Comparison of ENCODE assay signal across 7 cellular contexts in the genomic region with DNA sequence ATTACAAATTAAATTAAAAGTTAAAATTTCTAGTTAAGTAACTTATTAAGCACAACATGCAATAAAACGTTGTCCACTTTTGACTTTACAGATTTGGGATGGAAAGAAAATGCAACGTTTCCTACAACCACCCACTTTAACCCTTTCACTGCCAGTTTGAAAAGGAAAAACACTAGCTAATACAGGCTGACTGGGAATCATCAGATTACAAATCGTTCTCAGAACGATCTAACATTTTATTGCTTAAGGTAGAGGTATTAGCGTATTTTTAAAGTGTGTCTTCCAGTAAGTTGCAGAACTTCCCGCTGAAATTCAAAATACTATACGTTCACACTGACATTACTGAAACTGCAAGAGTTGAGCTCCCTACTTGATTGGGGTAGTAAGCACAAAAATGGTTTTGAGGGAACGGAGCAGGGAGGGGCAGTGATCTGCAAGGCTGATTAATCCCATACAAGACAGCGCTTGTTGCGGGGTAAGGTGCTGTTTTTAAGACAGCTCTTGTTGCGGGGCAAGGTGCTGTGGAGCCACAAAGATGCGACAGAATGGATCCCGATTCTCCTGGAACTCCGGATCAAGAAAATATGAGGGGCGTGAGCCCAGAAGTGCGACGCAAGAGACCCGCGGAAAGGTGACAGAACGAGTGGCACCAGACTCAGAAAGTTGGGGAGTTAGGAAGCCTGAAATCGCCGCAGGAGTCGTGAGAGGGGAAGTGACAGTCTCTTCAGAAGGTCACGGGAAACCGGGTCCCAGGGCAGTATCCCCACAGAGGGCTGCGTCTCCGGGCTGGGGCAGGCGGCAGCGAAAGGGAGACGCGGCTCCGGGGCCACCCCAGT. TPM values are rescaled to one million over a fixed set of nuclear protein-coding genes. Genes with fewer than 3 reads are reported as not detected.
DNase-seq lines count a peak whose midpoint lies in the region; ATAC-seq, FAIRE-seq and TF ChIP-seq lines count a peak whose summit lies in the region.

No MANE protein-coding gene starts in this region.

- H3K36me3 ChIP-seq in SJSA1 = peaks cover 6% of the 10 kb centered on the region; the same call in 1 of the 2 replicates
- H3K36me3 ChIP-seq in H1 (ENCODE audit: control insufficient read depth in 2 of 4, insufficient read depth in 4 of 4, low read length in 3 of 4) = no peaks in the 10 kb centered on the region; a peak in 1 of 8 replicates
- peaks cover 0 to 6% of the 10 kb centered on the region in 2 donors for H3K36me3 ChIP-seq in aorta (ENCODE audit: control insufficient read depth in 1 of 2, insufficient read depth in 2 of 2, low read length in 1 of 2)

- no peaks in the 10 kb centered on the region for H3K27me3 Mint-ChIP-seq in mesothelial cell of epicardium (ENCODE audit: low read depth)

- CTCF ChIA-PET in H1 (lab: Charles Lee; ENCODE audit: partially characterized antibody) = interaction anchor here (0.8 to 2.3 kb wide), 6 partner anchors 8 to 91 kb away, joined by 3 to 8 read pairs (median 4); no protein-coding TSS in a partner anchor

- no peak overlapping the region for H4K91ac ChIP-seq in H1 (replicated peaks; ENCODE audit: insufficient read length, low read length)

- H3K27ac Mint-ChIP-seq in mesothelial cell of epicardium = peak overlapping the region; percentile 100

- H3K79me2 ChIP-seq in H1 (ENCODE audit: control insufficient read depth in 1 of 2, insufficient read depth in 2 of 2, low read length in 2 of 2) = peaks cover 2 to 82% of the 10 kb centered on the region in 2 experiments; a peak in 3 of 4 replicates

- whole genome bisulfite sequencing in H1 (ENCODE audit: extremely low coverage in 1 of 2, insufficient coverage in 1 of 2, insufficient read length in 1 of 2, insufficient replicate concordance in 2 of 2, low coverage in 1 of 2, low lambda C conversion rate in 2 of 2, missing lambda C conversion rate in 1 of 2), 2 experiments = 1% methylated on average over 31 of the region's 32 CpGs; no CpG with 5 or more reads in 1 of the 2 experiments
- 0% methylated on average over 31 to 32 of the region's 32 CpGs for WGBS in aorta, 2 donors

- no peak overlapping the region for H3K14ac ChIP-seq in H1 (ENCODE audit: insufficient read length)

- no peak overlapping the region for H2BK120ac ChIP-seq in H1 (replicated peaks; ENCODE audit: low read depth, low read length)

- no peaks in the 10 kb centered on the region for H3K9me3 ChIP-seq in SJSA1 (replicated peaks)
- H3K9me3 ChIP-seq in H1 (ENCODE audit: insufficient read depth in 2 of 2, low read depth in 1 of 2, low read length in 1 of 2) = no peaks in the 10 kb centered on the region
- no peaks in the 10 kb centered on the region for H3K9me3 ChIP-seq in aorta (ENCODE audit: control insufficient read depth, low read length)

- no peak overlapping the region for H2BK15ac ChIP-seq in H1 (ENCODE audit: low read length)

- peaks cover 0 to 2% of the 10 kb centered on the region in 2 experiments for H4K20me1 ChIP-seq in H1 (replicated peaks in 1 of 2; ENCODE audit: control insufficient read depth in 1 of 2, insufficient read depth in 2 of 2, low read length in 2 of 2)

- peak overlapping the region; percentile 66 to 74 (median 72) for H3K9ac ChIP-seq in H1 (replicated peaks in 1 of 4; ENCODE audit: extremely low read depth in 1 of 4, low read depth in 3 of 4, low read length in 3 of 4)

- intact Hi-C loops in aorta (cut with DNase I) = loop anchor here (5.0 to 10.0 kb wide), 2 partner anchors 81 to 88 kb away; no protein-coding TSS in a partner anchor

- H3K27me3 ChIP-seq in SJSA1 (replicated peaks) = no peaks in the 10 kb centered on the region
- no peaks in the 10 kb centered on the region for H3K27me3 ChIP-seq in H1 (replicated peaks in 1 of 4; ENCODE audit: control insufficient read depth in 3 of 4, extremely low read depth in 1 of 4, insufficient read depth in 3 of 4, low read length in 3 of 4)
- H3K27me3 ChIP-seq in aorta (ENCODE audit: control insufficient read depth in 1 of 2, insufficient read depth in 2 of 2, low read length in 1 of 2) = no peaks in the 10 kb centered on the region

- peak; percentile 21 for ATAC-seq in GM21360 (IDR thresholded peaks at IDR 0.05; ENCODE audit: unreplicated experiment)
- ATAC-seq in HG03558 (IDR thresholded peaks at IDR 0.05; ENCODE audit: extremely low read depth, unreplicated experiment) = peak; percentile 10
- peak; percentile 67 for ATAC-seq in aorta (ENCODE audit: low FRiP score)

- no peak for TF ChIP-seq RAD21 in H1 (IDR thresholded peaks at IDR 0.05 in 1 of 2, conservative IDR thresholded peaks at IDR 0.05 in 1 of 2; ENCODE audit: low read depth in 2 of 2, low read length in 2 of 2)

- peaks cover 10% of the 10 kb centered on the region for H3K23me2 ChIP-seq in H1 (ENCODE audit: low read depth, low read length)

- no peak overlapping the region for H2BK12ac ChIP-seq in H1 (ENCODE audit: low read depth, low read length)

- no peak for TF ChIP-seq POLR2A in H1 (IDR thresholded peaks at IDR 0.05; ENCODE audit: control extremely low read depth in 1 of 2, low read depth in 2 of 2, low read length in 2 of 2)

- TF ChIP-seq CTCF in H1 (IDR thresholded peaks at IDR 0.05; ENCODE audit: control extremely low read depth in 1 of 3, insufficient read depth in 1 of 3, low read depth in 1 of 3, low read length in 3 of 3) (no peak), mesothelial cell of epicardium (IDR thresholded peaks at IDR 0.05; ENCODE audit: unreplicated experiment) (no peak)

- H3K4ac ChIP-seq in H1 (replicated peaks; ENCODE audit: insufficient read length, low read depth, low read length) = no peak overlapping the region

- H3K79me1 ChIP-seq in H1 (ENCODE audit: low read depth, low read length) = no peaks in the 10 kb centered on the region; the same call in 1 of the 2 replicates

- peak overlapping the region; percentile 27 for H4K5ac ChIP-seq in H1 (ENCODE audit: insufficient read length, low read depth, low read length)

- no peak overlapping the region; the same call in 1 of the 2 replicates for H3K18ac ChIP-seq in H1 (ENCODE audit: extremely low read depth, low read length)

- peak overlapping the region; percentile 96 for H3K27ac ChIP-seq in SJSA1
- H3K27ac ChIP-seq in H1 (ENCODE audit: low read depth, low read length) = peak overlapping the region; percentile 94
- peak overlapping the region in 1 of 2 donors; percentile 81 for H3K27ac ChIP-seq in aorta (ENCODE audit: low read depth in 1 of 2, low read length in 2 of 2)

- peak overlapping the region; percentile 85 for H2BK5ac ChIP-seq in H1 (ENCODE audit: low read depth, low read length)

- TF ChIP-seq EP300 in H1 (IDR thresholded peaks at IDR 0.05; ENCODE audit: borderline replicate concordance in 1 of 2, low read depth in 2 of 2, low read length in 2 of 2) = no peak

- no peak overlapping the region for H3K23ac ChIP-seq in H1 (ENCODE audit: insufficient read length)

- H2BK20ac ChIP-seq in H1 (ENCODE audit: low read length) = no peak overlapping the region

- H3K9me3 Mint-ChIP-seq in mesothelial cell of epicardium = no peaks in the 10 kb centered on the region

- H3K4me2 ChIP-seq in H1 (ENCODE audit: insufficient read depth in 1 of 2, low read depth in 2 of 2, low read length in 2 of 2) = peak overlapping the region; percentile 77 to 83

- no peak overlapping the region; the same call in 1 of the 2 replicates for H2AFZ ChIP-seq in H1 (ENCODE audit: low read length)

- peak; percentile 55 for DNase-seq in GDM1 (lab: John Stamatoyannopoulos, UW)
- peak in 1 of 2 experiments; percentile 51 for DNase-seq in SJSA1 (ENCODE audit: low read depth in 1 of 2, low spot score in 2 of 2)
- no peak for DNase-seq in H1 (ENCODE audit: low read depth in 1 of 2, low spot score in 2 of 2)
- peak in 1 of 2 experiments; percentile 48 for DNase-seq in mesothelial cell of epicardium (ENCODE audit: low spot score in 2 of 2, unreplicated experiment in 2 of 2)
- no peak for DNase-seq in aorta

- H3K56ac ChIP-seq in H1 (replicated peaks; ENCODE audit: insufficient read length, low read depth, low read length) = no peak overlapping the region

- POLR2A ChIA-PET in H1 (lab: Charles Lee; ENCODE audit: partially characterized antibody) = interaction anchor here (0.7 to 5.1 kb wide), 21 partner anchors 10 to 364 kb away, joined by 3 to 37 read pairs (median 4); a partner anchor contains a TSS

- peaks cover 38% of the 10 kb centered on the region for H3K4me1 Mint-ChIP-seq in mesothelial cell of epicardium

- FAIRE-seq in H1 (lab: Jason Lieb, UNC) = no peak

- H3K36me3 Mint-ChIP-seq in mesothelial cell of epicardium = no peaks in the 10 kb centered on the region

- H2AK5ac ChIP-seq in H1 (ENCODE audit: low read depth, low read length) = no peak overlapping the region

- no peak overlapping the region for H4K8ac ChIP-seq in H1 (ENCODE audit: extremely low read depth, insufficient read depth, low read length)

- H3K4me3 Mint-ChIP-seq in mesothelial cell of epicardium = peak overlapping the region; percentile 93

- H3K4me1 ChIP-seq in SJSA1 (replicated peaks) = peaks cover 13% of the 10 kb centered on the region
- peaks cover 0 to 6% (median 1%) of the 10 kb centered on the region in 4 experiments; a peak in 3 of 7 replicates for H3K4me1 ChIP-seq in H1 (replicated peaks in 1 of 4; ENCODE audit: control insufficient read depth in 3 of 4, insufficient read depth in 4 of 4, low read length in 3 of 4)
- peaks cover 0 to 10% of the 10 kb centered on the region in 2 donors for H3K4me1 ChIP-seq in aorta (ENCODE audit: control insufficient read depth in 1 of 2, insufficient read depth in 2 of 2, low read length in 2 of 2)

- H3K4me3 ChIP-seq in SJSA1 (peak overlapping the region; percentile 66), H1 (ENCODE audit: extremely low read depth in 1 of 4, insufficient read depth in 2 of 4, low read depth in 3 of 4, low read length in 4 of 4) (peak overlapping the region; percentile 77 to 98 (median 85)), aorta (ENCODE audit: low read length in 2 of 2) (peak overlapping the region; percentile 78 to 83)

RNA-seq across cellular contexts. Expression of a gene that starts 0.6 kb away (rescaled TPM):
- total RNA-seq in SJSA1 (2014; rRNA removed; shearing (Covaris generic)) = 111 and 114 TPM in 2 replicates
- 126 and 131 TPM in 2 replicates for total RNA-seq in H1 (2021; fragmentation: NEBNext Ultra II Directional; extraction: Animal tissue kit (Norgen Biotek cat#: 25700))
- 52.7 and 64.6 TPM in 2 replicates for polyA plus RNA-seq in H1 (2011; rRNA removed)
- polyA plus RNA-seq in H1 (2011; cell fraction: cytosol; rRNA removed) = 80.8 TPM
- polyA plus RNA-seq in H1 (2011; cell fraction: nucleus; rRNA removed) = 84.6 TPM
- 116 to 127 TPM (median 126 TPM) in 4 replicates for polyA plus RNA-seq in H1 (2012, experiment 1 of 2)
- 31.2 TPM for polyA plus RNA-seq in H1 (2012, experiment 2 of 2)
- polyA plus RNA-seq in H1 (2013, experiment 1 of 2) = 83.2 TPM
- polyA plus RNA-seq in H1 (2013, experiment 2 of 2) = 76.6 TPM
- polyA minus RNA-seq in H1 (2011; rRNA and poly(A)+ RNA removed) = 117 and 126 TPM in 2 replicates
- 64.5 TPM for polyA minus RNA-seq in H1 (2011; cell fraction: cytosol; rRNA and poly(A)+ RNA removed)
- 60.4 TPM for polyA minus RNA-seq in H1 (2011; cell fraction: nucleus; rRNA and poly(A)+ RNA removed)
- 95.5 to 100 TPM (median 97.4 TPM) in 3 replicates for total RNA-seq in mesothelial cell of epicardium
- total RNA-seq in aorta = 100 to 1,000 TPM; 102 to 109 TPM
- polyA plus RNA-seq in aorta = 10 to 100 TPM; 76.0 to 76.4 TPM

RNA-seq across cellular contexts. Expression of a gene that starts 0.9 kb away (rescaled TPM):
- 73.0 and 74.3 TPM in 2 replicates for total RNA-seq in SJSA1 (2014; rRNA removed; shearing (Covaris generic))
- total RNA-seq in H1 (2021; fragmentation: NEBNext Ultra II Directional; extraction: Animal tissue kit (Norgen Biotek cat#: 25700)) = 52.3 and 57.3 TPM in 2 replicates
- 39.2 and 47.7 TPM in 2 replicates for polyA plus RNA-seq in H1 (2011; rRNA removed)
- polyA plus RNA-seq in H1 (2011; cell fraction: cytosol; rRNA removed) = 46.8 TPM
- polyA plus RNA-seq in H1 (2011; cell fraction: nucleus; rRNA removed) = 29.5 TPM
- polyA plus RNA-seq in H1 (2012, experiment 1 of 2) = 42.2 to 53.0 TPM (median 47.4 TPM) in 4 replicates
- 17.9 TPM for polyA plus RNA-seq in H1 (2012, experiment 2 of 2)
- polyA plus RNA-seq in H1 (2013, experiment 1 of 2) = 31.6 TPM
- polyA plus RNA-seq in H1 (2013, experiment 2 of 2) = 29.6 TPM
- 76.3 and 83.8 TPM in 2 replicates for polyA minus RNA-seq in H1 (2011; rRNA and poly(A)+ RNA removed)
- 23.3 TPM for polyA minus RNA-seq in H1 (2011; cell fraction: cytosol; rRNA and poly(A)+ RNA removed)
- polyA minus RNA-seq in H1 (2011; cell fraction: nucleus; rRNA and poly(A)+ RNA removed) = 29.7 TPM
- total RNA-seq in mesothelial cell of epicardium = 79.4 to 85.5 TPM (median 83.2 TPM) in 3 replicates
- 10 to 100 TPM; 88.1 to 95.7 TPM for total RNA-seq in aorta
- 10 to 100 TPM; 83.1 to 84.5 TPM for polyA plus RNA-seq in aorta

Comparison
In these comparisons a context has a peak if more than half of its experiments do, and no peak if none do; other contexts are left out.
1. ATAC-seq: peak in every context shown above with its lines; median percentile 67 in aorta; 21 in GM21360; 10 in HG03558.